Comparison of ENCODE assay signal across 20 cellular contexts in genomic region chr7:150820578-150821198, GRCh38. TPM values are rescaled to one million over a fixed set of nuclear protein-coding genes. Genes with fewer than 3 reads are reported as not detected.
DNase-seq lines count a peak whose midpoint lies in the region; ATAC-seq and TF ChIP-seq lines count a peak whose summit lies in the region.
"Had no signal": no experiment of that assay in that cellular context is flagged by ENCODE, and none has a peak within 500 bp of the region (broad histone marks: within the 10 kb centered on the region; RNA-seq: fewer than 3 reads in every experiment).

No MANE protein-coding gene starts in this region.

- no peak overlapping the region for H4K91ac ChIP-seq in IMR-90 (ENCODE audit: insufficient read depth, low read depth, low read length)

- no peak for DNase-seq in breast epithelium (ENCODE audit: low spot score in 2 of 2)
- no peak for DNase-seq in MCF 10A (ENCODE audit: unreplicated experiment)
- no peak for DNase-seq in IMR-90
- DNase-seq in epithelial cell of proximal tubule (ENCODE audit: low read depth), result no peak
- DNase-seq in nephron progenitor cell, result no peak
- no peak for DNase-seq in stimulated activated effector memory CD8-positive, alpha-beta T cell treated with anti-CD3 and anti-CD28 coated beads, Interleukin-12 subunit alpha, Interleukin-12 subunit beta, amount 100 ng/mL, for 72 hours (ENCODE audit: low spot score in 2 of 2)
- no peak for DNase-seq in NCI-H1930 (lab: John Stamatoyannopoulos, UW)
- DNase-seq: Calu3; CD4-positive, alpha-beta memory T cell; MG63; NCI-H1092 treated with DMSO at 0.1 percent for 48 hours; NCI-H2107; NCI-H2227 treated with DMSO at 0.1 percent for 48 hours; NCI-H524; Peyer's patch had no signal

- ATAC-seq in IMR-90 (ENCODE audit: low read depth) (no peak), HG03432 (IDR thresholded peaks at IDR 0.05; ENCODE audit: unreplicated experiment) (no peak)
- ATAC-seq in stimulated activated effector memory CD8-positive, alpha-beta T cell treated with anti-CD3 and anti-CD28 coated beads, Interleukin-12 subunit alpha, Interleukin-12 subunit beta, amount 100 ng/mL, for 72 hours, result no peak
- ATAC-seq: Right ventricle myocardium inferior had no signal

- dilution Hi-C loops in IMR-90 (cut with HindIII; ENCODE audit: low sequenced_read_pairs, unreplicated experiment), result no loop called here

- no peaks in the 10 kb centered on the region for H3K36me3 Mint-ChIP-seq in MCF 10A (ENCODE audit: insufficient read depth, unreplicated experiment)
- peaks cover 17% of the 10 kb centered on the region for H3K36me3 Mint-ChIP-seq in nephron progenitor cell (ENCODE audit: low read depth)
- no peaks in the 10 kb centered on the region for H3K36me3 Mint-ChIP-seq in stimulated activated effector memory CD8-positive, alpha-beta T cell treated with anti-CD3 and anti-CD28 coated beads, Interleukin-12 subunit alpha, Interleukin-12 subunit beta, amount 100 ng/mL, for 72 hours

- TF ChIP-seq POLR2A in breast epithelium (IDR thresholded peaks at IDR 0.05) (peak; percentile 9), IMR-90 (IDR thresholded peaks at IDR 0.05; ENCODE audit: low read depth, low read length) (no peak)

- in situ Hi-C loops in IMR-90 (cut with MboI; ENCODE audit: low sequenced_read_pairs), result no loop called here

- H3K18ac ChIP-seq in IMR-90 (ENCODE audit: low read depth, low read length), result no peak overlapping the region; the same call in 1 of the 2 replicates

- TF ChIP-seq CTCF in breast epithelium (IDR thresholded peaks at IDR 0.05), result no peak
- no peak for TF ChIP-seq CTCF in MCF 10A (IDR thresholded peaks at IDR 0.05; ENCODE audit: unreplicated experiment)
- no peak for TF ChIP-seq CTCF in IMR-90 (conservative IDR thresholded peaks at IDR 0.05; ENCODE audit: low read depth, low read length)
- TF ChIP-seq CTCF in epithelial cell of proximal tubule (conservative IDR thresholded peaks at IDR 0.05; ENCODE audit: low read depth, low read length), result peak; percentile 30
- TF ChIP-seq CTCF in nephron progenitor cell (IDR thresholded peaks at IDR 0.05), result no peak

- H3K4me2 ChIP-seq in IMR-90 (ENCODE audit: low read depth, low read length), result no peak overlapping the region

- H4K20me1 ChIP-seq in IMR-90 (ENCODE audit: insufficient read depth, low read length), result no peaks in the 10 kb centered on the region

- H3K4me3 Mint-ChIP-seq in MCF 10A (ENCODE audit: unreplicated experiment) (no peak overlapping the region), nephron progenitor cell (no peak overlapping the region)
- H3K4me3 Mint-ChIP-seq in stimulated activated effector memory CD8-positive, alpha-beta T cell treated with anti-CD3 and anti-CD28 coated beads, Interleukin-12 subunit alpha, Interleukin-12 subunit beta, amount 100 ng/mL, for 72 hours, result no peak overlapping the region
- H3K4me3 Mint-ChIP-seq: B cell; CD4-positive, alpha-beta memory T cell had no signal

- no peak overlapping the region for H3K4ac ChIP-seq in IMR-90 (ENCODE audit: low read depth, low read length)

- H3K27me3 Mint-ChIP-seq in MCF 10A (ENCODE audit: insufficient read depth, unreplicated experiment) (peaks cover 46% of the 10 kb centered on the region), nephron progenitor cell (ENCODE audit: low read depth, poor library complexity) (peaks cover 7% of the 10 kb centered on the region)

- peak overlapping the region; percentile 2 for H2AFZ ChIP-seq in IMR-90 (replicated peaks; ENCODE audit: low read length, poor library complexity)

- no peak overlapping the region for H4K8ac ChIP-seq in IMR-90 (ENCODE audit: low read depth in 2 of 2, low read length in 2 of 2)

- H3K4me1 Mint-ChIP-seq in MCF 10A (ENCODE audit: insufficient read depth, unreplicated experiment) (no peaks in the 10 kb centered on the region), nephron progenitor cell (no peaks in the 10 kb centered on the region)
- no peaks in the 10 kb centered on the region for H3K4me1 Mint-ChIP-seq in stimulated activated effector memory CD8-positive, alpha-beta T cell treated with anti-CD3 and anti-CD28 coated beads, Interleukin-12 subunit alpha, Interleukin-12 subunit beta, amount 100 ng/mL, for 72 hours
- H3K4me1 Mint-ChIP-seq: B cell; CD4-positive, alpha-beta memory T cell had no signal

- H3K27ac Mint-ChIP-seq in MCF 10A (ENCODE audit: low read depth, unreplicated experiment) (no peak overlapping the region), nephron progenitor cell (peak overlapping the region; percentile 68)
- H3K27ac Mint-ChIP-seq in stimulated activated effector memory CD8-positive, alpha-beta T cell treated with anti-CD3 and anti-CD28 coated beads, Interleukin-12 subunit alpha, Interleukin-12 subunit beta, amount 100 ng/mL, for 72 hours, result no peak overlapping the region
- H3K27ac Mint-ChIP-seq: B cell; CD4-positive, alpha-beta memory T cell had no signal

- H3K36me3 ChIP-seq in breast epithelium, result no peaks in the 10 kb centered on the region
- H3K36me3 ChIP-seq in IMR-90 (ENCODE audit: control insufficient read depth, insufficient read depth, low read length), result no peaks in the 10 kb centered on the region
- H3K36me3 ChIP-seq: MG63, Peyer's patch had no signal

- H3K9ac ChIP-seq in IMR-90 (ENCODE audit: low read depth, low read length), result no peak overlapping the region

- 79% methylated on average over 5 of the region's 7 CpGs; no CpG with 5 or more reads in 1 of the 2 experiments for WGBS in IMR-90 (ENCODE audit: extremely low coverage in 2 of 2, insufficient read length in 1 of 2), 2 experiments

- peak overlapping the region in 1 of 2 donors; percentile 19 for H3K27ac ChIP-seq in breast epithelium
- H3K27ac ChIP-seq in IMR-90 (ENCODE audit: insufficient read depth, low read length), result no peak overlapping the region
- H3K27ac ChIP-seq: 22Rv1 had no signal

- no peak overlapping the region for H3K23ac ChIP-seq in IMR-90 (ENCODE audit: low read depth, low read length)

- POLR2A ChIA-PET in MCF 10A (lab: Yijun Ruan, JAX), result no interaction called here
- POLR2A ChIA-PET in IMR-90 (lab: Charles Lee; ENCODE audit: unreplicated experiment), result no interaction called here

- peaks cover 4 to 11% of the 10 kb centered on the region in 2 donors for H3K9me3 ChIP-seq in breast epithelium
- H3K9me3 ChIP-seq in IMR-90 (ENCODE audit: control insufficient read depth, insufficient read depth, low read length), result peaks cover 3% of the 10 kb centered on the region; the same call in 1 of the 2 replicates
- H3K9me3 ChIP-seq: MG63, Peyer's patch had no signal

- H2BK120ac ChIP-seq in IMR-90 (ENCODE audit: low read depth, low read length), result no peak overlapping the region

- no peak overlapping the region for H3K14ac ChIP-seq in IMR-90 (replicated peaks; ENCODE audit: low read depth, low read length)

- BruUV-seq in MCF 10A (replicated peaks; lab: Mats Ljungman, UMichigan) (no TSS peak), IMR-90 (replicated peaks; lab: Mats Ljungman, UMichigan) (no TSS peak)

- no peak for TF ChIP-seq RAD21 in IMR-90 (IDR thresholded peaks at IDR 0.05; ENCODE audit: low read length)

- H3K9me3 Mint-ChIP-seq in MCF 10A (ENCODE audit: unreplicated experiment) (peaks cover 7% of the 10 kb centered on the region), nephron progenitor cell (peaks cover 34% of the 10 kb centered on the region)
- peaks cover 8% of the 10 kb centered on the region for H3K9me3 Mint-ChIP-seq in stimulated activated effector memory CD8-positive, alpha-beta T cell treated with anti-CD3 and anti-CD28 coated beads, Interleukin-12 subunit alpha, Interleukin-12 subunit beta, amount 100 ng/mL, for 72 hours

- no peak overlapping the region; the same call in 1 of the 2 replicates for H4K5ac ChIP-seq in IMR-90 (ENCODE audit: low read depth, low read length)

- H3K56ac ChIP-seq in IMR-90 (ENCODE audit: extremely low read depth, insufficient read depth, low read length), result no peak overlapping the region

- no peaks in the 10 kb centered on the region for H3K4me1 ChIP-seq in breast epithelium
- H3K4me1 ChIP-seq in IMR-90 (ENCODE audit: control insufficient read depth, insufficient read depth, low read length), result no peaks in the 10 kb centered on the region; the same call in 1 of the 2 replicates

- H3K9me1 ChIP-seq in IMR-90 (ENCODE audit: insufficient read depth, low read length), result no peaks in the 10 kb centered on the region

- no peak overlapping the region for H2BK20ac ChIP-seq in IMR-90 (ENCODE audit: low read depth, low read length)

- no peak overlapping the region for H2BK5ac ChIP-seq in IMR-90 (ENCODE audit: low read depth, low read length, poor library complexity, severe bottlenecking)

- CTCF ChIA-PET in MCF 10A (lab: Yijun Ruan, JAX) (no interaction called here), IMR-90 (lab: Yijun Ruan, JAX) (no interaction called here)

- H3K79me1 ChIP-seq in IMR-90 (ENCODE audit: low read depth in 1 of 2, low read length in 2 of 2), result no peaks in the 10 kb centered on the region

- H3K4me3 ChIP-seq in breast epithelium (no peak overlapping the region), IMR-90 (ENCODE audit: insufficient read depth, low read depth, low read length) (no peak overlapping the region), epithelial cell of proximal tubule (ENCODE audit: low read depth, low read length) (no peak overlapping the region)
- H3K4me3 ChIP-seq: MG63, Peyer's patch had no signal

- intact Hi-C loops in breast epithelium (cut with DNase I; ENCODE audit: low total_unique reads) (no loop called here), MCF 10A (cut with micrococcal nuclease) (no loop called here), IMR-90 (cut with micrococcal nuclease) (loop anchor here (2.0 kb wide), 1 partner anchor 22 kb away; no protein-coding TSS in a partner anchor)

- no peak overlapping the region for H2BK15ac ChIP-seq in IMR-90 (ENCODE audit: low read depth, low read length)

- no peak overlapping the region for H2AK9ac ChIP-seq in IMR-90 (replicated peaks; ENCODE audit: low read depth, low read length, poor library complexity)

- H2AK5ac ChIP-seq in IMR-90 (ENCODE audit: low read depth, low read length), result no peak overlapping the region

- no peaks in the 10 kb centered on the region for H3K27me3 ChIP-seq in breast epithelium
- H3K27me3 ChIP-seq in IMR-90 (ENCODE audit: control insufficient read depth, insufficient read depth, low read length), result no peaks in the 10 kb centered on the region
- H3K27me3 ChIP-seq: MG63, Peyer's patch had no signal

RNA-seq across cellular contexts. Expression of gene TMEM176A, which starts 20.1 kb away (rescaled TPM):
- total RNA-seq in breast epithelium, result 10 to 100 TPM; 28.3 to 66.5 (median 42.6) TPM
- total RNA-seq in MCF 10A (2022), result not detected in 2 replicates
- total RNA-seq in IMR-90 (2012; rRNA removed), result not detected in 2 replicates
- polyA plus RNA-seq in IMR-90 (2012; rRNA removed), result not detected in 2 replicates
- polyA plus RNA-seq in IMR-90 (2012; cell fraction: cytosol; rRNA removed), result not detected in 2 replicates
- polyA plus RNA-seq in IMR-90 (2012; cell fraction: nucleus; rRNA removed; ENCODE audit: low replicate concordance), result not detected in 2 replicates
- total RNA-seq in epithelial cell of proximal tubule, result 12.4 TPM in 1 of 2 replicates, not detected in the other
- total RNA-seq: B cell had no signal

RNA-seq across cellular contexts. Expression of gene TMEM176B, which starts 20.5 kb away (rescaled TPM):
- total RNA-seq in breast epithelium (100 to 1,000 TPM in 1 of 3 donors, 10 to 100 TPM in 2; 49.1 to 105 (median 75.5) TPM), MCF 10A (2022) (0.42 TPM in 1 of 2 replicates, not detected in the other), IMR-90 (2012; rRNA removed) (not detected in 2 replicates), epithelial cell of proximal tubule (1.7 TPM in 1 of 2 replicates, not detected in the other)
- polyA plus RNA-seq in IMR-90 (2012; rRNA removed), result not detected in 2 replicates
- 0.07 TPM in 1 of 2 replicates, not detected in the other for polyA plus RNA-seq in IMR-90 (2012; cell fraction: cytosol; rRNA removed)
- polyA plus RNA-seq in IMR-90 (2012; cell fraction: nucleus; rRNA removed; ENCODE audit: low replicate concordance), result 0.14 TPM in 1 of 2 replicates, not detected in the other
- polyA plus RNA-seq: CD4-positive, alpha-beta memory T cell had no signal

RNA-seq across cellular contexts. Expression of gene AOC1, which starts 31.6 kb away (rescaled TPM):
- total RNA-seq in breast epithelium (1 to 10 TPM in 1 of 3 donors, not detected in 2; 2.3 TPM), MCF 10A (2022) (0.23 TPM in 1 of 2 replicates, not detected in the other), IMR-90 (2012; rRNA removed) (not detected in 2 replicates), epithelial cell of proximal tubule (2.8 TPM in 1 of 2 replicates, not detected in the other)
- not detected in 2 replicates for polyA plus RNA-seq in IMR-90 (2012; rRNA removed)
- not detected in 2 replicates for polyA plus RNA-seq in IMR-90 (2012; cell fraction: cytosol; rRNA removed)
- not detected in 2 replicates for polyA plus RNA-seq in IMR-90 (2012; cell fraction: nucleus; rRNA removed; ENCODE audit: low replicate concordance)
- total RNA-seq: B cell; CD4-positive, alpha-beta memory T cell had no signal
- polyA plus RNA-seq: AG04450; CD4-positive, alpha-beta memory T cell had no signal

Comparison
In these comparisons a context has a peak if more than half of its experiments do, and no peak if none do; other contexts are left out.
1. RNA of gene TMEM176B, which starts 20.5 kb away (total RNA-seq): 49.1 to 105 TPM in breast epithelium; 1.7 TPM in epithelial cell of proximal tubule, 0.42 TPM in MCF 10A and not detected in IMR-90; every median in the first group is over 10 times any median in the second.